ENCODE assay signal across 14 cellular contexts in genomic region chr12:131923260-131923659, GRCh38. TPM values are rescaled to one million over a fixed set of nuclear protein-coding genes. Genes with fewer than 3 reads are reported as not detected.
DNase-seq lines count a peak whose midpoint lies in the region; ATAC-seq, FAIRE-seq and TF ChIP-seq lines count a peak whose summit lies in the region.
"Had no signal": no experiment of that assay in that cellular context is flagged by ENCODE, and none has a peak within 500 bp of the region (broad histone marks: within the 10 kb centered on the region; RNA-seq: fewer than 3 reads in every experiment).

No MANE protein-coding gene starts in this region.

- intact Hi-C loops in testis (cut with DNase I; ENCODE audit: low total_unique reads) = no loop called here

- H3K4me1 Mint-ChIP-seq in CD8-positive, alpha-beta memory T cell = peaks cover 9 to 14% (median 11%) of the 10 kb centered on the region in 3 donors

- TF ChIP-seq POLR2A in testis (IDR thresholded peaks at IDR 0.05) = no peak

- H3K36me3 ChIP-seq in BLaER1 = peaks cover 44% of the 10 kb centered on the region
- H3K36me3 ChIP-seq in KOPT-K1 (ENCODE audit: insufficient read depth, low read length) = peaks cover 47% of the 10 kb centered on the region
- H3K36me3 ChIP-seq in CD8-positive, alpha-beta memory T cell (ENCODE audit: insufficient read depth, low read length) = no peaks in the 10 kb centered on the region
- no peaks in the 10 kb centered on the region for H3K36me3 ChIP-seq in testis (ENCODE audit: low read depth, missing control alignments)

- H3K4me1 ChIP-seq in BLaER1 (peaks cover 56% of the 10 kb centered on the region), testis (peaks cover 17% of the 10 kb centered on the region)
- H3K4me1 ChIP-seq in CD8-positive, alpha-beta memory T cell (ENCODE audit: insufficient read depth, low read length) = peaks cover 4% of the 10 kb centered on the region

- DNase-seq in GM19239 (ENCODE audit: insufficient read length, low spot score) = peak; percentile 81
- DNase-seq in CD8-positive, alpha-beta memory T cell = no peak
- DNase-seq in HT-29 (ENCODE audit: low spot score) = no peak
- DNase-seq in testis = no peak
- no peak for DNase-seq in dedifferentiated amniotic fluid mesenchymal stem cell (ENCODE audit: extremely low spot score)
- DNase-seq: activated naive CD4-positive, alpha-beta T cell treated with anti-CD3 and anti-CD28 coated beads, Interleukin-2, amount 50 U/mL, for 16 hours; HCEC 1CT; mesenchymal stem cell; NCI-H2081 treated with DMSO at 0.1 percent for 48 hours; stimulated activated CD4-positive, alpha-beta T cell treated with anti-CD3 and anti-CD28 coated beads, Interleukin-15, amount 100 ng/mL, for 24 hours; T-helper 1 cell had no signal

- H3K27me3 Mint-ChIP-seq in CD8-positive, alpha-beta memory T cell = no peaks in the 10 kb centered on the region

- H3K9me3 Mint-ChIP-seq in CD8-positive, alpha-beta memory T cell = no peaks in the 10 kb centered on the region

- H3K9ac ChIP-seq in BLaER1 = peak overlapping the region; percentile 54

- FAIRE-seq in GM19239 (lab: Jason Lieb, UNC) = peak; percentile 90

- 75 to 80% methylated on average over 9 to 11 of the region's 11 CpGs for WGBS in testis, 2 donors

- peak overlapping the region; percentile 91 for H3K4me2 ChIP-seq in BLaER1

- H3K36me3 Mint-ChIP-seq in CD8-positive, alpha-beta memory T cell = peaks cover 0 to 21% (median 3%) of the 10 kb centered on the region in 3 donors

- POLR2A ChIA-PET in CD8-positive, alpha-beta memory T cell (lab: Charles Lee) = no interaction called here

- H3K27ac ChIP-seq in BLaER1 (peak overlapping the region; percentile 82), KOPT-K1 (ENCODE audit: low read depth, low read length, poor library complexity, severe bottlenecking) (peak overlapping the region; percentile 20), testis (peak overlapping the region in 1 of 2 donors; percentile 68)
- no peak overlapping the region for H3K27ac ChIP-seq in CD8-positive, alpha-beta memory T cell (ENCODE audit: low read depth, low read length)

- peak; percentile 80 for ATAC-seq in HG02798 (IDR thresholded peaks at IDR 0.05; ENCODE audit: poor library complexity, unreplicated experiment)

- H3K27me3 ChIP-seq in BLaER1 = no peaks in the 10 kb centered on the region
- no peaks in the 10 kb centered on the region for H3K27me3 ChIP-seq in CD8-positive, alpha-beta memory T cell (ENCODE audit: insufficient read depth, low read length, poor library complexity, severe bottlenecking)
- H3K27me3 ChIP-seq in testis = no peaks in the 10 kb centered on the region

- H3K27ac Mint-ChIP-seq in CD8-positive, alpha-beta memory T cell = no peak overlapping the region

- H3K4me3 Mint-ChIP-seq in CD8-positive, alpha-beta memory T cell = no peak overlapping the region

- H3K9me3 ChIP-seq in BLaER1 (no peaks in the 10 kb centered on the region; the same call in none of the 2 replicates), KOPT-K1 (ENCODE audit: insufficient read depth, low read length, poor library complexity, severe bottlenecking) (no peaks in the 10 kb centered on the region), testis (no peaks in the 10 kb centered on the region)
- H3K9me3 ChIP-seq in CD8-positive, alpha-beta memory T cell (ENCODE audit: low read length) = no peaks in the 10 kb centered on the region

- TF ChIP-seq CTCF in testis (IDR thresholded peaks at IDR 0.05) = no peak

- 0 out of 2 replicates have a peak overlapping the region, but pooled peaks have one; percentile 11 for H3K4me3 ChIP-seq in BLaER1
- no peak overlapping the region for H3K4me3 ChIP-seq in CD8-positive, alpha-beta memory T cell (ENCODE audit: low read length)
- H3K4me3 ChIP-seq in testis = no peak overlapping the region

- peaks cover 49% of the 10 kb centered on the region for H4K20me1 ChIP-seq in BLaER1

- CTCF ChIA-PET in CD8-positive, alpha-beta memory T cell (lab: Charles Lee) = no interaction called here

RNA-seq across cellular contexts. Expression of gene PUS1, which starts 5.8 kb away (rescaled TPM):
- 100 to 1,000 TPM; 101 to 107 TPM for total RNA-seq in CD8-positive, alpha-beta memory T cell
- polyA plus RNA-seq in CD8-positive, alpha-beta memory T cell = 25.0 TPM
- 70.5 and 73.8 TPM in 2 replicates for total RNA-seq in HT-29 (2014; rRNA removed; shearing (Covaris generic))
- total RNA-seq in testis = 10 to 100 TPM; 25.2 to 26.0 TPM
- polyA plus RNA-seq in testis (ENCODE audit: insufficient read depth, low read depth, low replicate concordance) = 16.9 TPM

RNA-seq across cellular contexts. Expression of gene EP400, which starts 26.5 kb away (rescaled TPM):
- 10 to 100 TPM; 47.9 to 48.8 TPM for total RNA-seq in CD8-positive, alpha-beta memory T cell
- polyA plus RNA-seq in CD8-positive, alpha-beta memory T cell = 4.3 TPM
- 8.3 and 12.2 TPM in 2 replicates for total RNA-seq in HT-29 (2014; rRNA removed; shearing (Covaris generic))
- 10 to 100 TPM; 69.4 to 83.0 TPM for total RNA-seq in testis
- polyA plus RNA-seq in testis (ENCODE audit: insufficient read depth, low read depth, low replicate concordance) = 44.2 TPM

RNA-seq across cellular contexts. Expression of gene ULK1, which starts 28.8 kb away (rescaled TPM):
- total RNA-seq in CD8-positive, alpha-beta memory T cell = 10 to 100 TPM; 18.7 to 22.8 TPM
- polyA plus RNA-seq in CD8-positive, alpha-beta memory T cell = 0.98 TPM
- 4.9 and 9.6 TPM in 2 replicates for total RNA-seq in HT-29 (2014; rRNA removed; shearing (Covaris generic))
- total RNA-seq in testis = 10 to 100 TPM; 49.9 to 53.5 TPM
- polyA plus RNA-seq in testis (ENCODE audit: insufficient read depth, low read depth, low replicate concordance) = 29.2 TPM
